5 cellular contexts compared by ENCODE assay signal in the genomic region with DNA sequence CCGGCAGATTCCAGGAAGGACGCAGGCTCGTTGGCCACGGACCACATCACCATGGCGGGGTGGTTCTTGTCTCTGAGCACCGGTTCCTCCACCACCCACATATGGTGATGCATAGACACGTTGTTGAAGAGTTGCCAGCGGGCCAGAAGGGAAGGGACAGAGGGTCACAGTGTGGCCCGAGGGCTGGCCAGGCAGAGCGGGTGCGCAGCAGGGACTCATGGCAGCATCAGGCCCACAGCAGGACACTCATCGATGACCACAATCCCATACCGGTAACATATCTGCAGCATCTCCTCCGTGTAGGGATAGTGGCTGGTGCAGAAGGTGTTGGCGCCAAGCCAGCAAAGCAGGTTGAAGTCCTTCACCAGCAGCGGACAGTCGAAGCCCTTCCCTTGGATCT.
DNase-seq lines count a peak whose midpoint lies in the region; ATAC-seq and TF ChIP-seq lines count a peak whose summit lies in the region.
"Not testable (repeated sequence)": the region's sequence is repeated elsewhere in the genome, so short reads cannot be mapped to it uniquely, and the experiment has no call there.

No MANE protein-coding gene starts in this region.

- in situ Hi-C loops in Panc1 (cut with HindIII; ENCODE audit: low pct_unique_long_range_greater_than_20kb, low sequenced_read_pairs) = not testable (repeated sequence)

- H3K36me3 ChIP-seq in Panc1 (ENCODE audit: control insufficient read depth, insufficient read depth, low read length); lower lobe of right lung; upper lobe of left lung: not testable (repeated sequence)

- WGBS in upper lobe of left lung, 2 donors = 92 to 100% methylated on average over 2 to 14 of the region's 17 CpGs

- not testable (repeated sequence) for H3K4me1 ChIP-seq in Panc1 (ENCODE audit: control insufficient read depth, insufficient read depth, low read length); lower lobe of right lung; upper lobe of left lung

- not testable (repeated sequence) for H3K27me3 ChIP-seq in Panc1 (ENCODE audit: control insufficient read depth, insufficient read depth, low read length); lower lobe of right lung (ENCODE audit: low read depth); upper lobe of left lung

- H3K9me3 Mint-ChIP-seq in stimulated activated effector memory CD8-positive, alpha-beta T cell treated with anti-CD3 and anti-CD28 coated beads, Interleukin-12 subunit alpha, Interleukin-12 subunit beta, amount 100 ng/mL, for 72 hours = not testable (repeated sequence)

- not testable (repeated sequence) for TF ChIP-seq POLR2A in upper lobe of left lung (IDR thresholded peaks at IDR 0.05)

- H3K27ac ChIP-seq in Panc1 (ENCODE audit: low read length); lower lobe of right lung; upper lobe of left lung: not testable (repeated sequence)

- ATAC-seq in Panc1 (0 out of 2 replicates have a peak, but pooled peaks have one; percentile 21), lower lobe of right lung (peak; percentile 14 to 55), upper lobe of left lung (ENCODE audit: low FRiP score in 2 of 2) (peak; percentile 40 to 49)
- not testable (repeated sequence) for ATAC-seq in Right ventricle myocardium inferior
- peak; percentile 32 for ATAC-seq in stimulated activated effector memory CD8-positive, alpha-beta T cell treated with anti-CD3 and anti-CD28 coated beads, Interleukin-12 subunit alpha, Interleukin-12 subunit beta, amount 100 ng/mL, for 72 hours

- CTCF ChIA-PET in Panc1 (lab: Charles Lee) = not testable (repeated sequence)

- DNase-seq in Panc1 (ENCODE audit: low read depth, low spot score); lower lobe of right lung; stimulated activated effector memory CD8-positive, alpha-beta T cell treated with anti-CD3 and anti-CD28 coated beads, Interleukin-12 subunit alpha, Interleukin-12 subunit beta, amount 100 ng/mL, for 72 hours (ENCODE audit: low spot score in 2 of 2): not testable (repeated sequence)
- DNase-seq in Right ventricle myocardium inferior (ENCODE audit: missing footprints) (peak; percentile 39), upper lobe of left lung (peak in 1 of 2 donors; percentile 30)

- H3K27ac Mint-ChIP-seq in stimulated activated effector memory CD8-positive, alpha-beta T cell treated with anti-CD3 and anti-CD28 coated beads, Interleukin-12 subunit alpha, Interleukin-12 subunit beta, amount 100 ng/mL, for 72 hours = not testable (repeated sequence)

- not testable (repeated sequence) for H3K4me1 Mint-ChIP-seq in stimulated activated effector memory CD8-positive, alpha-beta T cell treated with anti-CD3 and anti-CD28 coated beads, Interleukin-12 subunit alpha, Interleukin-12 subunit beta, amount 100 ng/mL, for 72 hours

- intact Hi-C loops in Panc1 (cut with micrococcal nuclease; ENCODE audit: unreplicated experiment); Right ventricle myocardium inferior (cut with DNase I); lower lobe of right lung (cut with DNase I): not testable (repeated sequence)

- TF ChIP-seq EP300 in upper lobe of left lung (IDR thresholded peaks at IDR 0.05) = not testable (repeated sequence)

- POLR2A ChIA-PET in Panc1 (lab: Charles Lee) = not testable (repeated sequence)

- H3K4me3 ChIP-seq in Panc1 (ENCODE audit: low read depth in 2 of 2, low read length in 2 of 2); lower lobe of right lung; upper lobe of left lung: not testable (repeated sequence)

- H3K36me3 Mint-ChIP-seq in stimulated activated effector memory CD8-positive, alpha-beta T cell treated with anti-CD3 and anti-CD28 coated beads, Interleukin-12 subunit alpha, Interleukin-12 subunit beta, amount 100 ng/mL, for 72 hours = not testable (repeated sequence)

- H3K9me3 ChIP-seq in Panc1 (ENCODE audit: control insufficient read depth, insufficient read depth, low read depth, low read length); lower lobe of right lung; upper lobe of left lung: not testable (repeated sequence)

- not testable (repeated sequence) for BruUV-seq in Panc1 (replicated peaks; lab: Mats Ljungman, UMichigan)

- TF ChIP-seq CTCF in Panc1 (IDR thresholded peaks at IDR 0.05); lower lobe of right lung (IDR thresholded peaks at IDR 0.05); upper lobe of left lung (IDR thresholded peaks at IDR 0.05): not testable (repeated sequence)

- not testable (repeated sequence) for H3K4me3 Mint-ChIP-seq in stimulated activated effector memory CD8-positive, alpha-beta T cell treated with anti-CD3 and anti-CD28 coated beads, Interleukin-12 subunit alpha, Interleukin-12 subunit beta, amount 100 ng/mL, for 72 hours
